In genomic region chr2:231614559-231615057, GRCh38 we compare ENCODE assay signal across 8 cellular contexts. TPM values are rescaled to one million over a fixed set of nuclear protein-coding genes. Genes with fewer than 3 reads are reported as not detected.
DNase-seq lines count a peak whose midpoint lies in the region; ATAC-seq, FAIRE-seq and TF ChIP-seq lines count a peak whose summit lies in the region.

No MANE protein-coding gene starts in this region.

- peak; percentile 2 for ATAC-seq in HG03521 (IDR thresholded peaks at IDR 0.05; ENCODE audit: unreplicated experiment)

- peak overlapping the region; percentile 50 for H3K4me3 ChIP-seq in fibroblast of villous mesenchyme (ENCODE audit: low read depth, low read length)
- H3K4me3 ChIP-seq in parathyroid adenoma (ENCODE audit: low read depth, low read length): peak overlapping the region; percentile 61

- FAIRE-seq in GM18507 (lab: Jason Lieb, UNC): peak; percentile 53

- no peaks in the 10 kb centered on the region for H3K79me2 ChIP-seq in parathyroid adenoma

- H3K9me3 ChIP-seq in parathyroid adenoma (ENCODE audit: control insufficient read depth, low read length): no peaks in the 10 kb centered on the region

- peak overlapping the region; percentile 99 for H2AFZ ChIP-seq in parathyroid adenoma

- H3K9ac ChIP-seq in parathyroid adenoma: peak overlapping the region; percentile 64

- no peak for DNase-seq in GM18507 (ENCODE audit: extremely low spot score, insufficient read length, low read depth)
- peak; percentile 61 for DNase-seq in activated CD8-positive, alpha-beta memory T cell treated with anti-CD3 and anti-CD28 coated beads, Interleukin-2, amount 50 U/mL, for 4 hours
- DNase-seq in fibroblast of villous mesenchyme (ENCODE audit: low read depth): no peak
- no peak for DNase-seq in central memory CD4-positive, alpha-beta T cell
- no peak for DNase-seq in kidney glomerular epithelial cell (lab: John Stamatoyannopoulos, UW)
- DNase-seq in NCI-H146 (lab: John Stamatoyannopoulos, UW): no peak

- H3K4me1 ChIP-seq in parathyroid adenoma: peaks cover 20% of the 10 kb centered on the region

- peak overlapping the region; percentile 90 for H3K4me2 ChIP-seq in parathyroid adenoma (ENCODE audit: low read length)

- peak overlapping the region; percentile 97 for H3K27ac ChIP-seq in parathyroid adenoma

- no peaks in the 10 kb centered on the region for H3K27me3 ChIP-seq in parathyroid adenoma (ENCODE audit: control insufficient read depth, insufficient read depth, low read length)

- no peak for TF ChIP-seq CTCF in fibroblast of villous mesenchyme (IDR thresholded peaks at IDR 0.05; ENCODE audit: insufficient read depth, low read depth, low read length)
- TF ChIP-seq CTCF in parathyroid adenoma (IDR thresholded peaks at IDR 0.05): no peak

- no peaks in the 10 kb centered on the region for H3K36me3 ChIP-seq in parathyroid adenoma (ENCODE audit: control insufficient read depth, insufficient read depth, low read length)

RNA-seq across cellular contexts. Expression of gene TEX44, which starts 21.9 kb away (rescaled TPM):
- not detected in 2 replicates for total RNA-seq in fibroblast of villous mesenchyme
